In the genomic region with DNA sequence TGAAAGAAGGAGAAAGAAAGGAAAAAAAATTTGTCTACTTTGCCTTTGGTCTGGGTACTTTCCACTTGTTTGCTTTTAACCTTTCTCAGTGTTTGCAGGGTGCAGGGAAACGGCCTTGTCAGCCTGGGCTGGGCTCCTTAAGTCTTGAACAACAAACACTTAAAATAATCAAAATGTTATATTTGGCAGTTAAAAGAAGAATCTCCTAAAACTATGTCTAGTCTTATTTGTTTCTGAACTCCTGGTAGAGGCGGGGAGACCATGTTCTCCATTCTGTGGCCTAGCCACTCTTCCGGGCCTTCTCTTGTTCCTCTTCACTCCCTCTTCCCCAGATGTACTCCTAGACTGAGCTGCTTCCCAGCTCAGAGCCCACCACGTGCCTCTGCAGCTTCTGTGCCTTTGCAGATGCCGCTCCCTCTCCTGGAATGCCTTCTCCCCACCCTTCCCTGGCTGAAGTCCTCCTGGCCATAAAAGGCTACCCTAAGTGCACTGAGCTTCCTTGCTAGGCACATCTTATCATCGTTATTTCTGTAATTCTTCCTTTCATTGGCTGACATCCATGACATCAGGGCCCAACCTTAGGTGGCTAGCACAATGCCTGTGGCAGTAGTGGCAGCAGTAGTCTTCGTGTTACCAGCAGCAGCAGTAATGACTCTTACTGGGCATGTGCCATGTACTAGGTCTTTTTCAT, we compare ENCODE assay signal across 8 cellular contexts.
DNase-seq lines count a peak whose midpoint lies in the region; ATAC-seq, FAIRE-seq and TF ChIP-seq lines count a peak whose summit lies in the region.

No MANE protein-coding gene starts in this region.

- no peaks in the 10 kb centered on the region for H3K27me3 ChIP-seq in CD4-positive, alpha-beta T cell (ENCODE audit: control insufficient read depth, insufficient read depth, low read length)
- no peaks in the 10 kb centered on the region for H3K27me3 ChIP-seq in gastroesophageal sphincter
- H3K27me3 ChIP-seq in pancreas = no peaks in the 10 kb centered on the region

- no peak for FAIRE-seq in pancreas (lab: Jason Lieb, UNC)

- CTCF ChIA-PET in CD4-positive, alpha-beta T cell (lab: Charles Lee) = interaction anchor here (1.5 kb wide), 1 partner anchor 433 kb away, joined by 3 read pairs; a partner anchor contains a TSS
- CTCF ChIA-PET in RWPE1 (lab: Yijun Ruan, JAX) = interaction anchor here (0.8 kb wide), 1 partner anchor 137 kb away, joined by 5 read pairs; no protein-coding TSS in a partner anchor

- no peak for TF ChIP-seq EP300 in gastroesophageal sphincter (IDR thresholded peaks at IDR 0.05)

- DNase-seq in CD4-positive, alpha-beta T cell = no peak
- peak; percentile 34 for DNase-seq in RWPE1 (ENCODE audit: low spot score)
- DNase-seq in pancreas = no peak
- no peak for DNase-seq in NOMO-1 treated with DMSO at 0.1 percent for 48 hours (lab: John Stamatoyannopoulos, UW; ENCODE audit: unreplicated experiment)
- no peak for DNase-seq in cortex of kidney (lab: John Stamatoyannopoulos, UW)
- DNase-seq in dedifferentiated amniotic fluid mesenchymal stem cell (ENCODE audit: extremely low spot score) = no peak
- DNase-seq in natural killer cell = no peak

- intact Hi-C loops in CD4-positive, alpha-beta T cell (cut with DNase I, micrococcal nuclease) = loop anchor here (5.0 to 10.0 kb wide), 2 partner anchors 108 to 425 kb away; no protein-coding TSS in a partner anchor
- intact Hi-C loops in pancreas (cut with DNase I) (no loop called here), natural killer cell (cut with micrococcal nuclease) (no loop called here)

- ATAC-seq in CD4-positive, alpha-beta T cell (ENCODE audit: poor library complexity) = no peak
- ATAC-seq in gastroesophageal sphincter = peak; percentile 87
- ATAC-seq in pancreas = peak; percentile 39 to 67 (median 45)
- no peak for ATAC-seq in natural killer cell

- TF ChIP-seq POLR2A in gastroesophageal sphincter (IDR thresholded peaks at IDR 0.05) = no peak

- H3K36me3 Mint-ChIP-seq in CD4-positive, alpha-beta T cell (ENCODE audit: low read depth) = no peaks in the 10 kb centered on the region
- H3K36me3 Mint-ChIP-seq in natural killer cell = no peaks in the 10 kb centered on the region

- WGBS in gastroesophageal sphincter (ENCODE audit: low coverage in 1 of 2), 2 donors = 36 to 50% methylated on average over 3 to 5 of the region's 7 CpGs
- 64 to 66% methylated on average over 7 of the region's 7 CpGs for WGBS in pancreas, 2 donors

- TF ChIP-seq CTCF in CD4-positive, alpha-beta T cell (IDR thresholded peaks at IDR 0.05) = no peak
- TF ChIP-seq CTCF in RWPE1 (conservative IDR thresholded peaks at IDR 0.05; ENCODE audit: low read depth) (no peak), gastroesophageal sphincter (IDR thresholded peaks at IDR 0.05) (no peak), pancreas (IDR thresholded peaks at IDR 0.05) (no peak), natural killer cell (IDR thresholded peaks at IDR 0.05) (no peak)

- no peaks in the 10 kb centered on the region for H3K9me3 ChIP-seq in CD4-positive, alpha-beta T cell (ENCODE audit: control insufficient read depth, low read length)
- H3K9me3 ChIP-seq in gastroesophageal sphincter (no peaks in the 10 kb centered on the region), pancreas (no peaks in the 10 kb centered on the region)

- H3K4me1 Mint-ChIP-seq in CD4-positive, alpha-beta T cell (ENCODE audit: low read depth) = peaks cover 45% of the 10 kb centered on the region
- H3K4me1 Mint-ChIP-seq in natural killer cell = peaks cover 6 to 18% of the 10 kb centered on the region in 2 donors

- H3K27ac Mint-ChIP-seq in CD4-positive, alpha-beta T cell = peak overlapping the region; percentile 68
- no peak overlapping the region for H3K27ac Mint-ChIP-seq in natural killer cell

- no peak overlapping the region for H3K27ac ChIP-seq in CD4-positive, alpha-beta T cell (ENCODE audit: low read depth, low read length)
- H3K27ac ChIP-seq in RWPE1 (peak overlapping the region; percentile 47), gastroesophageal sphincter (peak overlapping the region; percentile 64 to 83 (median 81)), pancreas (peak overlapping the region; percentile 13 to 68 (median 48))

- H3K4me1 ChIP-seq in gastroesophageal sphincter = peaks cover 14 to 49% (median 18%) of the 10 kb centered on the region in 3 donors
- H3K4me1 ChIP-seq in pancreas = peaks cover 12 to 21% (median 20%) of the 10 kb centered on the region in 3 donors

- POLR2A ChIA-PET in CD4-positive, alpha-beta T cell (lab: Charles Lee) = interaction anchor here (1.1 kb wide), 1 partner anchor 422 kb away, joined by 3 read pairs; no protein-coding TSS in a partner anchor
- POLR2A ChIA-PET in RWPE1 (lab: Yijun Ruan, JAX; ENCODE audit: low non-redundant PET) = no interaction called here

- H3K27me3 Mint-ChIP-seq in CD4-positive, alpha-beta T cell = no peaks in the 10 kb centered on the region
- no peaks in the 10 kb centered on the region for H3K27me3 Mint-ChIP-seq in natural killer cell (ENCODE audit: low read depth in 2 of 2)

- H3K4me3 Mint-ChIP-seq in CD4-positive, alpha-beta T cell = no peak overlapping the region
- no peak overlapping the region for H3K4me3 Mint-ChIP-seq in natural killer cell

- H3K9me3 Mint-ChIP-seq in CD4-positive, alpha-beta T cell = no peaks in the 10 kb centered on the region
- no peaks in the 10 kb centered on the region for H3K9me3 Mint-ChIP-seq in natural killer cell

- no peaks in the 10 kb centered on the region for H3K36me3 ChIP-seq in gastroesophageal sphincter
- no peaks in the 10 kb centered on the region for H3K36me3 ChIP-seq in pancreas

- no peak overlapping the region for H3K4me3 ChIP-seq in gastroesophageal sphincter
- H3K4me3 ChIP-seq in pancreas = no peak overlapping the region

Comparison
In these comparisons a context has a peak if more than half of its experiments do, and no peak if none do; other contexts are left out.
1. ATAC-seq: peak in gastroesophageal sphincter (single experiment) and pancreas (4 of 4); none in CD4-positive, alpha-beta T cell (single experiment) and natural killer cell (0 of 3).
2. intact Hi-C loops: an anchor here in CD4-positive, alpha-beta T cell (5.0 to 10.0 kb wide); none called in pancreas and natural killer cell.